19 cellular contexts compared by ENCODE assay signal in genomic region chr2:31810200-31810917, GRCh38.
"Had no signal": no experiment of that assay in that cellular context is flagged by ENCODE, and none has a peak within 500 bp of the region (broad histone marks: within the 10 kb centered on the region; RNA-seq: fewer than 3 reads in every experiment).

No MANE protein-coding gene starts in this region.

- DNase-seq: activated CD4-positive, alpha-beta memory T cell treated with anti-CD3 and anti-CD28 coated beads for 36 hours; activated CD4-positive, alpha-beta T cell treated with anti-CD3 and anti-CD28 coated beads, Interleukin-2, amount 10 ng/mL, durations not matched to agents 7 days and 5 days; activated CD4-positive, CD25-positive, alpha-beta regulatory T cell; activated gamma-delta T cell treated with Interleukin-2 at 50 U/mL for 16 hours; activated naive CD4-positive, alpha-beta T cell treated with anti-CD3 and anti-CD28 coated beads, Interleukin-2, amount 10 ng/mL, durations not matched to agents 7 days and 5 days; activated naive CD8-positive, alpha-beta T cell treated with anti-CD3 and anti-CD28 coated beads for 36 hours; activated T-cell treated with anti-CD3 and anti-CD28 coated beads, Interleukin-2, amount 50 U/mL, for 72 hours; KG1; NCI-H1092; NCI-H1417; NCI-H2029; NCI-H446; NCI-H524; PC-3; SHP77; SW 1271; T-helper 9 cell had no signal

- H3K9me3 ChIP-seq: SJSA1 had no signal

- ATAC-seq: activated T-cell treated with anti-CD3 and anti-CD28 coated beads, Interleukin-2, amount 50 U/mL, for 72 hours; PC-3; SK-N-SH treated with all-trans-retinoic acid at 6 μM for 48 hours had no signal

- H3K36me3 ChIP-seq: SJSA1 had no signal

- H3K27me3 ChIP-seq: SJSA1 had no signal

- H3K4me3 ChIP-seq: SJSA1 had no signal

- H3K4me1 ChIP-seq: SJSA1 had no signal

- H3K27ac ChIP-seq: SJSA1 had no signal
